Comparison of ENCODE assay signal across 33 cellular contexts in the genomic region with DNA sequence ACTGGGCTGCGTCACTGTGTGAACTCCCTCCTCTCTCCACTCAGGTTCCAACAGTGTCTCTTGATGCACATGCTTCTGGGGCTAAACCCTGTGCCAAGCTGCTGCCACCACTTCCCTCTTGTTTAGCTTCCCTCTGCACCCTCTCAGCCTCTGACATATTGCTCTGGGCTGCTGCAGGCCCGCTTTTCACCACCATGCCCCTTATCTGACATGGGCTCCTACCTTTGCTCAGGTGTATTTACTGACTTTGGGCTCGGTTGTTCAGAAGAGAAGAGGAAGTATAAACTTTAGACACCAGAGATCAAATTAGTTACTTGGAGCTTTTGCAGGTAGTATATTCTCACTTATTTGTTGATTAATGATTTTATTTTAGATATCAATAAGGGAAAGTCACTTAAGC.
"Had no signal": no experiment of that assay in that cellular context is flagged by ENCODE, and none has a peak within 500 bp of the region (broad histone marks: within the 10 kb centered on the region; RNA-seq: fewer than 3 reads in every experiment).

No MANE protein-coding gene starts in this region.

- H3K4me1 Mint-ChIP-seq: activated CD4-positive, alpha-beta memory T cell treated with anti-CD3 and anti-CD28 coated beads, Interleukin-2, amount 10 ng/mL, durations not matched to agents 7 days and 5 days; brain; central memory CD8-positive, alpha-beta T cell had no signal

- ATAC-seq: activated CD4-positive, alpha-beta T cell treated with anti-CD3 and anti-CD28 coated beads for 36 hours; activated CD4-positive, CD25-positive, alpha-beta regulatory T cell treated with anti-CD3 and anti-CD28 coated beads, Interleukin-2, amount 50 U/mL, for 24 hours; activated CD8-positive, alpha-beta memory T cell treated with anti-CD3 and anti-CD28 coated beads, Interleukin-2, amount 10 ng/mL, durations not matched to agents 7 days and 5 days; PC-3 had no signal

- H3K27me3 ChIP-seq: adrenal gland, MG63, Peyer's patch, SJSA1 had no signal

- DNase-seq: activated CD4-positive, alpha-beta memory T cell treated with anti-CD3 and anti-CD28 coated beads, Interleukin-2, amount 10 ng/mL, durations not matched to agents 7 days and 5 days; activated CD4-positive, alpha-beta T cell treated with anti-CD3 and anti-CD28 coated beads for 36 hours; activated CD8-positive, alpha-beta memory T cell treated with anti-CD3 and anti-CD28 coated beads for 24 hours; activated CD8-positive, alpha-beta memory T cell treated with anti-CD3 and anti-CD28 coated beads, Interleukin-2, amount 10 ng/mL, durations not matched to agents 7 days and 5 days; activated CD8-positive, alpha-beta memory T cell treated with anti-CD3 and anti-CD28 coated beads, Interleukin-2, amount 50 U/mL, for 48 hours; activated gamma-delta T cell; activated naive CD4-positive, alpha-beta T cell treated with Interleukin-2 at 50 U/mL for 16 hours; activated T-cell treated with anti-CD3 and anti-CD28 coated beads, Interleukin-2, amount 50 U/mL, for 48 hours; adrenal gland; Kasumi-1; KG1; MG63; NCI-H1048; NCI-H1105 treated with DMSO at 0.1 percent for 48 hours; NCI-H1436 treated with DMSO at 0.1 percent for 48 hours; NCI-H1694 treated with DMSO at 0.1 percent for 48 hours; NCI-H2029; NCI-H345; NCI-H524 treated with DMSO at 0.1 percent for 48 hours; NCI-H748 treated with DMSO at 0.1 percent for 48 hours; NK-92 treated with Interleukin-12 subunit alpha and Interleukin-12 subunit beta, amount 100 ng/mL, for 24 hours; PC-3; Peyer's patch; RPMI8226; SHP77 treated with DMSO at 0.1 percent for 48 hours; SK-N-SH; T-helper 2 cell; T-helper 9 cell had no signal

- H3K4me3 Mint-ChIP-seq: activated CD4-positive, alpha-beta memory T cell treated with anti-CD3 and anti-CD28 coated beads, Interleukin-2, amount 10 ng/mL, durations not matched to agents 7 days and 5 days; activated CD4-positive, alpha-beta T cell treated with anti-CD3 and anti-CD28 coated beads for 36 hours; activated CD8-positive, alpha-beta memory T cell treated with anti-CD3 and anti-CD28 coated beads, Interleukin-2, amount 10 ng/mL, durations not matched to agents 7 days and 5 days; activated naive CD4-positive, alpha-beta T cell treated with anti-CD3 and anti-CD28 coated beads, Interleukin-2, amount 50 U/mL, for 24 hours; brain; central memory CD8-positive, alpha-beta T cell had no signal

- H3K4me2 ChIP-seq: SK-N-SH had no signal

- H3K9me2 ChIP-seq: SK-N-SH had no signal

- H3K27ac ChIP-seq: adrenal gland, Peyer's patch, SJSA1 had no signal

- H3K9ac ChIP-seq: SK-N-SH had no signal

- H3K9me3 ChIP-seq: adrenal gland, MG63, Peyer's patch, SJSA1, SK-N-SH had no signal

- H3K27ac Mint-ChIP-seq: activated CD4-positive, alpha-beta memory T cell treated with anti-CD3 and anti-CD28 coated beads, Interleukin-2, amount 10 ng/mL, durations not matched to agents 7 days and 5 days; activated CD4-positive, alpha-beta T cell treated with anti-CD3 and anti-CD28 coated beads for 36 hours; activated CD8-positive, alpha-beta memory T cell treated with anti-CD3 and anti-CD28 coated beads, Interleukin-2, amount 10 ng/mL, durations not matched to agents 7 days and 5 days; brain had no signal

- H3K4me3 ChIP-seq: adrenal gland, MG63, Peyer's patch, SJSA1 had no signal

- H3K4me1 ChIP-seq: adrenal gland, Peyer's patch, SJSA1 had no signal

- H3K27me3 Mint-ChIP-seq: activated CD4-positive, alpha-beta memory T cell treated with anti-CD3 and anti-CD28 coated beads, Interleukin-2, amount 10 ng/mL, durations not matched to agents 7 days and 5 days; activated CD4-positive, alpha-beta T cell treated with anti-CD3 and anti-CD28 coated beads for 36 hours; activated CD8-positive, alpha-beta memory T cell treated with anti-CD3 and anti-CD28 coated beads, Interleukin-2, amount 10 ng/mL, durations not matched to agents 7 days and 5 days; activated naive CD4-positive, alpha-beta T cell treated with anti-CD3 and anti-CD28 coated beads, Interleukin-2, amount 50 U/mL, for 24 hours; brain; central memory CD8-positive, alpha-beta T cell had no signal

- H3K36me3 ChIP-seq: adrenal gland, MG63, Peyer's patch had no signal

- H3K9me3 Mint-ChIP-seq: activated CD4-positive, alpha-beta memory T cell treated with anti-CD3 and anti-CD28 coated beads, Interleukin-2, amount 10 ng/mL, durations not matched to agents 7 days and 5 days; activated naive CD4-positive, alpha-beta T cell treated with anti-CD3 and anti-CD28 coated beads, Interleukin-2, amount 50 U/mL, for 24 hours; central memory CD8-positive, alpha-beta T cell had no signal
